Comparison of ENCODE assay signal across 1 cellular context in the genomic region with DNA sequence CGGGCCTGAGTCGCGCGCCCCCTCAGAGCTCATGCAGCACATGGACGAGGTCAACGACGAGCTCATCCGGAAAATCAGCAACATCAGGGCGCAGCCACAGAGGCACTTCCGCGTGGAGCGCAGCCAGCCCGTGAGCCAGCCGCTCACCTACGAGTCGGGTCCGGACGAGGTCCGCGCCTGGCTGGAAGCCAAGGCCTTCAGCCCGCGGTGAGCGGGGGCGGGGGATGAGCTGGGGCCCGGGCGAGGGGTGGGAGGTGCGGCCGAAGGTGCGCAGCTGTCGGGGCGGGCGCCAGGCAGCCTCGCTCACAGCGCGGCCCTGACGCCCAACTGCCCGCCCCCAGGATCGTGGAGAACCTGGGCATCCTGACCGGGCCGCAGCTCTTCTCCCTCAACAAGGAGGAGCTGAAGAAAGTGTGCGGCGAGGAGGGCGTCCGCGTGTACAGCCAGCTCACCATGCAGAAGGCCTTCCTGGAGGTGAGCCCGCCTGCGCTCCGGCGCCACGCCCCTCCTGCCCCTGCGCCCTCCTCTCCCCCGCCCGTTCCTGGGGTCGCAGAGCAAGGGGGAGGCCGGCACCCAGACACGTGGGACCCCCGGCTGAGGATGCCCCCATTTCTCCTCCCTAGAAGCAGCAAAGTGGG.
TF ChIP-seq lines count a peak whose summit lies in the region.

No MANE protein-coding gene starts in this region.

TF ChIP-seq in GM23338, 12 proteins besides CTCF, POLR2A, EP300 and RAD21 (continued from another document):
- TF ChIP-seq, protein P1, sequence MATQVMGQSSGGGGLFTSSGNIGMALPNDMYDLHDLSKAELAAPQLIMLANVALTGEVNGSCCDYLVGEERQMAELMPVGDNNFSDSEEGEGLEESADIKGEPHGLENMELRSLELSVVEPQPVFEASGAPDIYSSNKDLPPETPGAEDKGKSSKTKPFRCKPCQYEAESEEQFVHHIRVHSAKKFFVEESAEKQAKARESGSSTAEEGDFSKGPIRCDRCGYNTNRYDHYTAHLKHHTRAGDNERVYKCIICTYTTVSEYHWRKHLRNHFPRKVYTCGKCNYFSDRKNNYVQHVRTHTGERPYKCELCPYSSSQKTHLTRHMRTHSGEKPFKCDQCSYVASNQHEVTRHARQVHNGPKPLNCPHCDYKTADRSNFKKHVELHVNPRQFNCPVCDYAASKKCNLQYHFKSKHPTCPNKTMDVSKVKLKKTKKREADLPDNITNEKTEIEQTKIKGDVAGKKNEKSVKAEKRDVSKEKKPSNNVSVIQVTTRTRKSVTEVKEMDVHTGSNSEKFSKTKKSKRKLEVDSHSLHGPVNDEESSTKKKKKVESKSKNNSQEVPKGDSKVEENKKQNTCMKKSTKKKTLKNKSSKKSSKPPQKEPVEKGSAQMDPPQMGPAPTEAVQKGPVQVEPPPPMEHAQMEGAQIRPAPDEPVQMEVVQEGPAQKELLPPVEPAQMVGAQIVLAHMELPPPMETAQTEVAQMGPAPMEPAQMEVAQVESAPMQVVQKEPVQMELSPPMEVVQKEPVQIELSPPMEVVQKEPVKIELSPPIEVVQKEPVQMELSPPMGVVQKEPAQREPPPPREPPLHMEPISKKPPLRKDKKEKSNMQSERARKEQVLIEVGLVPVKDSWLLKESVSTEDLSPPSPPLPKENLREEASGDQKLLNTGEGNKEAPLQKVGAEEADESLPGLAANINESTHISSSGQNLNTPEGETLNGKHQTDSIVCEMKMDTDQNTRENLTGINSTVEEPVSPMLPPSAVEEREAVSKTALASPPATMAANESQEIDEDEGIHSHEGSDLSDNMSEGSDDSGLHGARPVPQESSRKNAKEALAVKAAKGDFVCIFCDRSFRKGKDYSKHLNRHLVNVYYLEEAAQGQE (IDR thresholded peaks at IDR 0.05; ENCODE audit: unreplicated experiment) = no peak
- TF ChIP-seq EZH2 (IDR thresholded peaks at IDR 0.05; ENCODE audit: low read depth, unreplicated experiment) = no peak
- TF ChIP-seq, protein P2, sequence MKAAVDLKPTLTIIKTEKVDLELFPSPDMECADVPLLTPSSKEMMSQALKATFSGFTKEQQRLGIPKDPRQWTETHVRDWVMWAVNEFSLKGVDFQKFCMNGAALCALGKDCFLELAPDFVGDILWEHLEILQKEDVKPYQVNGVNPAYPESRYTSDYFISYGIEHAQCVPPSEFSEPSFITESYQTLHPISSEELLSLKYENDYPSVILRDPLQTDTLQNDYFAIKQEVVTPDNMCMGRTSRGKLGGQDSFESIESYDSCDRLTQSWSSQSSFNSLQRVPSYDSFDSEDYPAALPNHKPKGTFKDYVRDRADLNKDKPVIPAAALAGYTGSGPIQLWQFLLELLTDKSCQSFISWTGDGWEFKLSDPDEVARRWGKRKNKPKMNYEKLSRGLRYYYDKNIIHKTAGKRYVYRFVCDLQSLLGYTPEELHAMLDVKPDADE (IDR thresholded peaks at IDR 0.05) = no peak
